In genomic region chr13:50524540-50524939, GRCh38 we compare ENCODE assay signal across 28 cellular contexts.
"Had no signal": no experiment of that assay in that cellular context is flagged by ENCODE, and none has a peak within 500 bp of the region (broad histone marks: within the 10 kb centered on the region; RNA-seq: fewer than 3 reads in every experiment).

No MANE protein-coding gene starts in this region.

- H3K27me3 Mint-ChIP-seq: progenitor cell of endocrine pancreas had no signal

- FAIRE-seq: urothelium cell line had no signal

- H3K4me3 ChIP-seq: neural progenitor cell, ovary, psoas muscle, skin epidermis, stomach, thoracic aorta, thyroid gland, tibial nerve, upper lobe of left lung, vagina had no signal

- H3K4me3 Mint-ChIP-seq: naive thymus-derived CD8-positive, alpha-beta T cell; natural killer cell treated with Interleukin-12 subunit alpha and Interleukin-12 subunit beta and Interleukin-15 and Interleukin-18, amount 100 ng/mL, for 72 hours; neural progenitor cell; stimulated activated effector memory CD8-positive, alpha-beta T cell treated with anti-CD3 and anti-CD28 coated beads, Interleukin-12 subunit alpha, Interleukin-12 subunit beta, amount 100 ng/mL, for 72 hours; stimulated activated naive B cell treated with anti-CD40 and anti-IgM and Interleukin-4, amounts not matched to agents 10 μg/mL and 1 μg/mL and 100 μg/mL, for 72 hours; stimulated activated naive CD8-positive, alpha-beta T cell treated with anti-CD3 and anti-CD28 coated beads, Interleukin-15, Interleukin-2, amounts not matched to agents 100 ng/mL and 50 ng/mL, for 24 hours had no signal

- H3K79me2 ChIP-seq: parathyroid adenoma had no signal

- H3K9ac ChIP-seq: neural progenitor cell, parathyroid adenoma had no signal

- H3K27ac Mint-ChIP-seq: naive thymus-derived CD8-positive, alpha-beta T cell; neural progenitor cell; progenitor cell of endocrine pancreas; stimulated activated effector memory CD8-positive, alpha-beta T cell treated with anti-CD3 and anti-CD28 coated beads, Interleukin-12 subunit alpha, Interleukin-12 subunit beta, amount 100 ng/mL, for 72 hours; stimulated activated naive B cell treated with anti-CD40 and anti-IgM and Interleukin-4, amounts not matched to agents 10 μg/mL and 1 μg/mL and 100 μg/mL, for 72 hours; stimulated activated naive CD8-positive, alpha-beta T cell treated with anti-CD3 and anti-CD28 coated beads, Interleukin-15, Interleukin-2, amounts not matched to agents 100 ng/mL and 50 ng/mL, for 24 hours had no signal

- H3K9me3 ChIP-seq: ovary, psoas muscle, stomach, thoracic aorta, thyroid gland, tibial nerve, upper lobe of left lung, vagina had no signal

- H2AFZ ChIP-seq: neural progenitor cell, parathyroid adenoma had no signal

- H3K36me3 Mint-ChIP-seq: naive thymus-derived CD8-positive, alpha-beta T cell; natural killer cell treated with Interleukin-12 subunit alpha and Interleukin-12 subunit beta and Interleukin-15 and Interleukin-18, amount 100 ng/mL, for 72 hours; neural progenitor cell; stimulated activated effector memory CD8-positive, alpha-beta T cell treated with anti-CD3 and anti-CD28 coated beads, Interleukin-12 subunit alpha, Interleukin-12 subunit beta, amount 100 ng/mL, for 72 hours; stimulated activated naive B cell treated with anti-CD40 and anti-IgM and Interleukin-4, amounts not matched to agents 10 μg/mL and 1 μg/mL and 100 μg/mL, for 72 hours had no signal

- H3K9me3 Mint-ChIP-seq: naive thymus-derived CD8-positive, alpha-beta T cell; natural killer cell treated with Interleukin-12 subunit alpha and Interleukin-12 subunit beta and Interleukin-15 and Interleukin-18, amount 100 ng/mL, for 72 hours; neural progenitor cell; stimulated activated effector memory CD8-positive, alpha-beta T cell treated with anti-CD3 and anti-CD28 coated beads, Interleukin-12 subunit alpha, Interleukin-12 subunit beta, amount 100 ng/mL, for 72 hours; stimulated activated naive CD8-positive, alpha-beta T cell treated with anti-CD3 and anti-CD28 coated beads, Interleukin-15, Interleukin-2, amounts not matched to agents 100 ng/mL and 50 ng/mL, for 24 hours had no signal

- DNase-seq: naive thymus-derived CD8-positive, alpha-beta T cell; occipital lobe; ovary; posterior cingulate gyrus; psoas muscle; right cardiac atrium; stimulated activated CD4-positive, alpha-beta T cell treated with anti-CD3 and anti-CD28 coated beads, Interleukin-15, amount 100 ng/mL, for 24 hours; stimulated activated CD4-positive, alpha-beta T cell treated with anti-CD3 and anti-CD28 coated beads, Interleukin-2, amount 100 ng/mL, for 24 hours; stimulated activated CD4-positive, alpha-beta T cell treated with anti-CD3 and anti-CD28 coated beads, Interleukin-2, amount 100 ng/mL, for 48 hours; stimulated activated CD4-positive, alpha-beta T cell treated with anti-CD3 and anti-CD28 coated beads, Interleukin-4, amount 100 ng/mL, for 24 hours; stimulated activated naive B cell treated with anti-CD40 and anti-IgM and Interleukin-4, amounts not matched to agents 10 μg/mL and 1 μg/mL and 100 μg/mL, for 72 hours; stimulated activated naive CD4-positive, alpha-beta T cell treated with Interleukin-2 at 50 U/mL for 16 hours; stomach; thyroid gland; trophoblast cell had no signal

- H3K27ac ChIP-seq: neural progenitor cell, ovary, parathyroid adenoma, psoas muscle, skin epidermis, stomach, thoracic aorta, thyroid gland, tibial nerve, vagina had no signal

- ATAC-seq: naive thymus-derived CD8-positive, alpha-beta T cell; natural killer cell treated with Interleukin-12 subunit alpha and Interleukin-12 subunit beta and Interleukin-15 and Interleukin-18, amount 100 ng/mL, for 72 hours; psoas muscle; right cardiac atrium; sciatic nerve; stimulated activated effector memory CD8-positive, alpha-beta T cell treated with anti-CD3 and anti-CD28 coated beads, Interleukin-12 subunit alpha, Interleukin-12 subunit beta, amount 100 ng/mL, for 72 hours; stimulated activated naive B cell treated with anti-CD40 and anti-IgM and Interleukin-4, amounts not matched to agents 10 μg/mL and 1 μg/mL and 100 μg/mL, for 72 hours had no signal

- H3K4me2 ChIP-seq: neural progenitor cell had no signal

- H3K36me3 ChIP-seq: neural progenitor cell, ovary, stomach, thoracic aorta, thyroid gland, tibial nerve, upper lobe of left lung, vagina had no signal

- H3K27me3 ChIP-seq: neural progenitor cell, ovary, stomach, thyroid gland, tibial nerve, upper lobe of left lung, vagina had no signal
